25 cellular contexts compared by ENCODE assay signal in genomic region chr3:51897391-51897790, GRCh38. TPM values are rescaled to one million over a fixed set of nuclear protein-coding genes. Genes with fewer than 3 reads are reported as not detected.
A peak's percentile ranks its signal among the peaks of the same experiment; 100 is the strongest.
DNase-seq lines count a peak whose midpoint lies in the region; ATAC-seq, FAIRE-seq and TF ChIP-seq lines count a peak whose summit lies in the region.
"Had no signal": no experiment of that assay in that cellular context is flagged by ENCODE, and none has a peak within 500 bp of the region (broad histone marks: within the 10 kb centered on the region; RNA-seq: fewer than 3 reads in every experiment).

No MANE protein-coding gene starts in this region.

- TF ChIP-seq CTCF in endodermal cell (conservative IDR thresholded peaks at IDR 0.05): no peak

- no peak overlapping the region for H3K4me3 Mint-ChIP-seq in endodermal cell
- H3K4me3 Mint-ChIP-seq: CD4-positive, alpha-beta memory T cell had no signal

- no peak overlapping the region for H3K9ac ChIP-seq in HUES6 (ENCODE audit: low read length)
- H3K9ac ChIP-seq in endodermal cell (ENCODE audit: extremely low read depth, low read length, poor library complexity, severe bottlenecking): no peak overlapping the region
- H3K9ac ChIP-seq in iPS-18a (ENCODE audit: low read length): no peak overlapping the region

- ATAC-seq in GM21529 (IDR thresholded peaks at IDR 0.05; ENCODE audit: unreplicated experiment): no peak

- DNase-seq in endodermal cell (no peak), urothelium cell line (ENCODE audit: low spot score) (no peak), dermis blood vessel endothelial cell (no peak), kidney tubule cell (ENCODE audit: low spot score) (no peak), T-helper 1 cell (no peak)
- DNase-seq: C1 segment of cervical spinal cord; Calu3; CD4-positive, alpha-beta memory T cell; COR-L47; DMS53; DMS79 treated with DMSO at 0.1 percent for 48 hours; GF-D8; GOT3; HCEC 1CT had no signal

- H3K36me3 ChIP-seq in HUES6 (ENCODE audit: control insufficient read depth, insufficient read depth, low read length): no peaks in the 10 kb centered on the region
- H3K36me3 ChIP-seq in endodermal cell (ENCODE audit: control insufficient read depth, insufficient read depth, low read length): no peaks in the 10 kb centered on the region
- no peaks in the 10 kb centered on the region for H3K36me3 ChIP-seq in iPS-18a (ENCODE audit: control insufficient read depth, low read depth, low read length)

- no peaks in the 10 kb centered on the region for H3K27me3 Mint-ChIP-seq in endodermal cell (ENCODE audit: insufficient read depth)

- peak overlapping the region; percentile 37 for H3K27ac Mint-ChIP-seq in endodermal cell
- H3K27ac Mint-ChIP-seq: CD4-positive, alpha-beta memory T cell had no signal

- H3K9me3 Mint-ChIP-seq in endodermal cell: peaks cover 11% of the 10 kb centered on the region

- peaks cover 6% of the 10 kb centered on the region for H3K4me1 ChIP-seq in HUES6 (ENCODE audit: control insufficient read depth, insufficient read depth, low read length)
- H3K4me1 ChIP-seq in endodermal cell (ENCODE audit: control insufficient read depth, insufficient read depth, low read length): no peaks in the 10 kb centered on the region
- H3K4me1 ChIP-seq in iPS-18a (ENCODE audit: control insufficient read depth, low read depth, low read length): peaks cover 16% of the 10 kb centered on the region

- H3K4me1 Mint-ChIP-seq in endodermal cell: peaks cover 51% of the 10 kb centered on the region

- FAIRE-seq in urothelium cell line (lab: Jason Lieb, UNC): peak; percentile 35
- FAIRE-seq: GM12891, GM18507, H54 had no signal

- 92 to 98% methylated on average over 12 to 15 of the region's 15 CpGs for WGBS in endodermal cell (ENCODE audit: insufficient coverage in 1 of 2, insufficient read length in 1 of 2), 2 experiments

- no peaks in the 10 kb centered on the region for H3K27me3 ChIP-seq in HUES6 (ENCODE audit: control insufficient read depth, insufficient read depth, low read length)
- no peaks in the 10 kb centered on the region for H3K27me3 ChIP-seq in endodermal cell (ENCODE audit: control insufficient read depth, insufficient read depth, low read length, poor library complexity, severe bottlenecking)
- no peaks in the 10 kb centered on the region for H3K27me3 ChIP-seq in iPS-18a (ENCODE audit: control insufficient read depth, insufficient read depth, low read length)

- H3K27ac ChIP-seq in HUES6 (ENCODE audit: low read depth, low read length): no peak overlapping the region
- H3K27ac ChIP-seq in endodermal cell (ENCODE audit: low read depth, low read length): no peak overlapping the region
- no peak overlapping the region for H3K27ac ChIP-seq in iPS-18a (ENCODE audit: low read length)

- H3K4me3 ChIP-seq in HUES6 (ENCODE audit: low read depth, low read length): peak overlapping the region; percentile 36; the same call in 1 of the 2 replicates
- H3K4me3 ChIP-seq in endodermal cell (ENCODE audit: low read length): peak overlapping the region; percentile 49
- peak overlapping the region; percentile 7 for H3K4me3 ChIP-seq in iPS-18a (ENCODE audit: low read length)

- peaks cover 5% of the 10 kb centered on the region for H3K36me3 Mint-ChIP-seq in endodermal cell (ENCODE audit: low read depth)

- H3K9me3 ChIP-seq in HUES6 (ENCODE audit: control insufficient read depth, insufficient read depth, low read depth, low read length): peaks cover 4% of the 10 kb centered on the region; the same call in 1 of the 2 replicates
- H3K9me3 ChIP-seq in endodermal cell (ENCODE audit: control insufficient read depth, low read length): peaks cover 20% of the 10 kb centered on the region
- no peaks in the 10 kb centered on the region for H3K9me3 ChIP-seq in iPS-18a (ENCODE audit: control insufficient read depth, low read depth, low read length)

RNA-seq across cellular contexts. Expression of gene IQCF1, which starts 5.8 kb away (rescaled TPM):
- total RNA-seq in endodermal cell (under 1 TPM in 1 of 2 donors, not detected in 1; 0.53 TPM), dermis blood vessel endothelial cell (not detected in 2 replicates)
- polyA plus RNA-seq in endodermal cell (2013, experiment 1 of 2): not detected
- not detected for polyA plus RNA-seq in endodermal cell (2013, experiment 2 of 2)
- total RNA-seq: A172; A673; Calu3; CD4-positive, alpha-beta memory T cell; Daoy; G401 had no signal
- polyA plus RNA-seq: BJ; CD4-positive, alpha-beta memory T cell had no signal

RNA-seq across cellular contexts. Expression of gene IQCF5, which starts 22.0 kb away (rescaled TPM):
- total RNA-seq in endodermal cell (not detected), dermis blood vessel endothelial cell (not detected in 2 replicates)
- polyA plus RNA-seq in endodermal cell (2013, experiment 1 of 2): not detected
- polyA plus RNA-seq in endodermal cell (2013, experiment 2 of 2): not detected
- total RNA-seq: A172; A673; Calu3; CD4-positive, alpha-beta memory T cell; Daoy; G401 had no signal
- polyA plus RNA-seq: BJ; CD4-positive, alpha-beta memory T cell had no signal

RNA-seq across cellular contexts. Expression of gene IQCF2, which starts 36.0 kb away (rescaled TPM):
- not detected for total RNA-seq in endodermal cell
- polyA plus RNA-seq in endodermal cell (2013, experiment 1 of 2): not detected
- not detected for polyA plus RNA-seq in endodermal cell (2013, experiment 2 of 2)
- not detected in 2 replicates for total RNA-seq in dermis blood vessel endothelial cell
- total RNA-seq: A172; A673; Calu3; CD4-positive, alpha-beta memory T cell; Daoy; G401 had no signal
- polyA plus RNA-seq: BJ; CD4-positive, alpha-beta memory T cell had no signal

RNA-seq across cellular contexts. Expression of gene RRP9, which starts 44.3 kb away (rescaled TPM):
- total RNA-seq in endodermal cell: 10 to 100 TPM; 38.6 to 89.3 TPM
- polyA plus RNA-seq in endodermal cell (2013, experiment 1 of 2): 21.2 TPM
- 22.4 TPM for polyA plus RNA-seq in endodermal cell (2013, experiment 2 of 2)
- 18.7 and 22.2 TPM in 2 replicates for total RNA-seq in dermis blood vessel endothelial cell

RNA-seq across cellular contexts. Expression of gene PARP3, which starts 44.8 kb away (rescaled TPM):
- 1 to 10 TPM; 4.5 to 5.7 TPM for total RNA-seq in endodermal cell
- polyA plus RNA-seq in endodermal cell (2013, experiment 1 of 2): 3.3 TPM
- polyA plus RNA-seq in endodermal cell (2013, experiment 2 of 2): 3.3 TPM
- 9.9 and 17.9 TPM in 2 replicates for total RNA-seq in dermis blood vessel endothelial cell
